In genomic region chr3:8529738-8530525, GRCh38 we compare ENCODE assay signal across 10 cellular contexts. TPM values are rescaled to one million over a fixed set of nuclear protein-coding genes. Genes with fewer than 3 reads are reported as not detected.
DNase-seq lines count a peak whose midpoint lies in the region; ATAC-seq, FAIRE-seq and TF ChIP-seq lines count a peak whose summit lies in the region.
"Had no signal": no experiment of that assay in that cellular context is flagged by ENCODE, and none has a peak within 500 bp of the region (broad histone marks: within the 10 kb centered on the region; RNA-seq: fewer than 3 reads in every experiment).

No MANE protein-coding gene starts in this region.

- H4K8ac ChIP-seq in mesenchymal stem cell (ENCODE audit: low read length), result peak overlapping the region; percentile 10

- ATAC-seq in A549 (peak; percentile 48 to 66; a peak in 4 of 6 replicates), GM21717 (IDR thresholded peaks at IDR 0.05; ENCODE audit: unreplicated experiment) (no peak), HG03139 (IDR thresholded peaks at IDR 0.05; ENCODE audit: unreplicated experiment) (no peak), HG02623 (IDR thresholded peaks at IDR 0.05; ENCODE audit: unreplicated experiment) (no peak)

- peaks cover 51% of the 10 kb centered on the region for H3K4me1 ChIP-seq in A549
- peaks cover 20% of the 10 kb centered on the region for H3K4me1 ChIP-seq in mesenchymal stem cell (ENCODE audit: control insufficient read depth, insufficient read depth, low read depth, low read length)

- no peak for FAIRE-seq in A549 (lab: Jason Lieb, UNC)

- H3K4me3 ChIP-seq in A549 (no peak overlapping the region), mesenchymal stem cell (ENCODE audit: insufficient read depth in 1 of 2, low read depth in 1 of 2, low read length in 2 of 2) (no peak overlapping the region)

- peak overlapping the region; percentile 81 to 94 for H2BK12ac ChIP-seq in mesenchymal stem cell (ENCODE audit: low read length in 2 of 2)

- no peak overlapping the region for H4K91ac ChIP-seq in mesenchymal stem cell (ENCODE audit: low read length)

- H3K14ac ChIP-seq in mesenchymal stem cell (ENCODE audit: low read length in 2 of 2), result no peak overlapping the region

- no peak for TF ChIP-seq RAD21 in A549 (conservative IDR thresholded peaks at IDR 0.05 in 1 of 2, IDR thresholded peaks at IDR 0.05 in 1 of 2)

- H3K9me3 ChIP-seq in A549 (no peaks in the 10 kb centered on the region), mesenchymal stem cell (ENCODE audit: control insufficient read depth, low read length) (no peaks in the 10 kb centered on the region)

- peak overlapping the region in 1 of 2 experiments; percentile 44 for H3K4ac ChIP-seq in mesenchymal stem cell (ENCODE audit: low read depth in 1 of 2, low read length in 2 of 2)

- peak overlapping the region; percentile 56 to 87 for H3K18ac ChIP-seq in mesenchymal stem cell (ENCODE audit: low read depth in 1 of 2, low read length in 2 of 2)

- peak overlapping the region in 1 of 2 experiments; percentile 94 for H3K23ac ChIP-seq in mesenchymal stem cell (ENCODE audit: low read length in 2 of 2)

- no peak overlapping the region for H2AFZ ChIP-seq in mesenchymal stem cell (ENCODE audit: low read depth, low read length)

- H3K27me3 ChIP-seq in mesenchymal stem cell (ENCODE audit: control insufficient read depth in 1 of 2, insufficient read depth in 1 of 2, low read length in 2 of 2), result no peaks in the 10 kb centered on the region

- H3K36me3 ChIP-seq in mesenchymal stem cell (ENCODE audit: control insufficient read depth in 1 of 2, insufficient read depth in 2 of 2, low read depth in 1 of 2, low read length in 2 of 2), result peaks cover 8 to 12% of the 10 kb centered on the region in 2 experiments

- no peak overlapping the region for H2BK120ac ChIP-seq in mesenchymal stem cell (ENCODE audit: low read depth, low read length)

- TF ChIP-seq EP300 in A549 (IDR thresholded peaks at IDR 0.05), result no peak

- POLR2A ChIA-PET in A549 (lab: Yijun Ruan, JAX), result interaction anchor here (1.2 kb wide), 1 partner anchor 29 kb away, joined by 5 read pairs; the partner anchor contains the start of gene LMCD1

- DNase-seq in A549 (ENCODE audit: low read depth in 1 of 2, low spot score in 1 of 2) (peak; percentile 23 to 33), KG1 (lab: John Stamatoyannopoulos, UW) (peak; percentile 42), astrocyte of the hippocampus (ENCODE audit: low read depth, low spot score) (peak; percentile 56), mesenchymal stem cell (peak; percentile 41), caudate nucleus (lab: John Stamatoyannopoulos, UW) (no peak)
- DNase-seq: activated CD4-positive, alpha-beta T cell treated with anti-CD3 and anti-CD28 coated beads, Interleukin-2, amount 50 U/mL, for 4 hours; NK-92 treated with Interleukin-12 subunit alpha and Interleukin-12 subunit beta, amount 100 ng/mL, for 24 hours had no signal

- H3K9ac ChIP-seq in mesenchymal stem cell (ENCODE audit: low read length), result peak overlapping the region; percentile 66

- peak overlapping the region; percentile 89 for H2AK5ac ChIP-seq in mesenchymal stem cell (ENCODE audit: low read length, severe bottlenecking)

- no peak for TF ChIP-seq POLR2A in A549 (IDR thresholded peaks at IDR 0.05; ENCODE audit: low read length)

- peak overlapping the region; percentile 43 to 73; a peak in 5 of 6 replicates for H3K27ac ChIP-seq in A549
- peak overlapping the region; percentile 80 for H3K27ac ChIP-seq in mesenchymal stem cell (ENCODE audit: low read length, poor library complexity, severe bottlenecking)
- H3K27ac ChIP-seq in caudate nucleus (ENCODE audit: low read depth, low read length), result no peak overlapping the region

- peak overlapping the region; percentile 59 for H3K4me2 ChIP-seq in A549
- H3K4me2 ChIP-seq in mesenchymal stem cell (ENCODE audit: low read length, poor library complexity, severe bottlenecking), result no peak overlapping the region

- H3K79me1 ChIP-seq in mesenchymal stem cell (replicated peaks; ENCODE audit: low read length, poor library complexity, severe bottlenecking), result peaks cover 17% of the 10 kb centered on the region

- WGBS in A549 (ENCODE audit: missing lambda C conversion rate), result 40% methylated on average over 12 of the region's 12 CpGs
- WGBS in mesenchymal stem cell, result 69% methylated on average over 12 of the region's 12 CpGs

- no peak overlapping the region for H2BK5ac ChIP-seq in mesenchymal stem cell (ENCODE audit: low read depth, low read length, poor library complexity, severe bottlenecking)

- no peak overlapping the region for H2BK15ac ChIP-seq in mesenchymal stem cell (ENCODE audit: low read depth, poor library complexity, severe bottlenecking)

- TF ChIP-seq CTCF in A549 (IDR thresholded peaks at IDR 0.05), result no peak

- CTCF ChIA-PET in A549 (lab: Yijun Ruan, JAX), result interaction anchor here (0.7 to 2.7 kb wide), 3 partner anchors 29 to 778 kb away, joined by 4 to 12 read pairs (median 4); no protein-coding TSS in a partner anchor

TF ChIP-seq in A549, 52 proteins besides CTCF, POLR2A, EP300 and RAD21:
- TF ChIP-seq FOSL2 (IDR thresholded peaks at IDR 0.05), result peak; percentile 50; the same call in 1 of the 2 replicates
- peak; percentile 54 for TF ChIP-seq FOSL2 (CRISPR knock-in tag; IDR thresholded peaks at IDR 0.05)
- no peak for TF ChIP-seq SMC3 (IDR thresholded peaks at IDR 0.05)

RNA-seq across cellular contexts. Expression of gene LMCD1, which starts 28.3 kb away (rescaled TPM):
- 85.4 and 86.1 TPM in 2 replicates for polyA plus RNA-seq in A549 (2011; rRNA removed)
- 107 and 123 TPM in 2 replicates for polyA plus RNA-seq in A549 (2012; cell fraction: cytosol; rRNA removed)
- 121 and 126 TPM in 2 replicates for polyA plus RNA-seq in A549 (2012; cell fraction: nucleus; rRNA removed)
- polyA plus RNA-seq in A549 (2017; fragmentation: RNase III; extraction: RNeasy Plus Mini Kit Qiagen cat#74134 plus additional on column Dnase treatment), result 64.3 to 73.2 TPM (median 67.7 TPM) in 3 replicates
- polyA minus RNA-seq in A549 (2011; rRNA and poly(A)+ RNA removed), result 51.7 and 55.9 TPM in 2 replicates
- 22.4 TPM for polyA plus RNA-seq in mesenchymal stem cell (2013, experiment 1 of 2)
- polyA plus RNA-seq in mesenchymal stem cell (2013, experiment 2 of 2), result 23.5 TPM

Comparison
In these comparisons a context has a peak if more than half of its experiments do, and no peak if none do; other contexts are left out.
1. ATAC-seq: peak in A549 (2 of 2); none in GM21717 (single experiment), HG03139 (single experiment) and HG02623 (single experiment).
2. DNase-seq: peak in A549 (2 of 2), KG1 (single experiment), astrocyte of the hippocampus (single experiment) and mesenchymal stem cell (single experiment); none in caudate nucleus (0 of 61).